8 cellular contexts compared by ENCODE assay signal in the genomic region with DNA sequence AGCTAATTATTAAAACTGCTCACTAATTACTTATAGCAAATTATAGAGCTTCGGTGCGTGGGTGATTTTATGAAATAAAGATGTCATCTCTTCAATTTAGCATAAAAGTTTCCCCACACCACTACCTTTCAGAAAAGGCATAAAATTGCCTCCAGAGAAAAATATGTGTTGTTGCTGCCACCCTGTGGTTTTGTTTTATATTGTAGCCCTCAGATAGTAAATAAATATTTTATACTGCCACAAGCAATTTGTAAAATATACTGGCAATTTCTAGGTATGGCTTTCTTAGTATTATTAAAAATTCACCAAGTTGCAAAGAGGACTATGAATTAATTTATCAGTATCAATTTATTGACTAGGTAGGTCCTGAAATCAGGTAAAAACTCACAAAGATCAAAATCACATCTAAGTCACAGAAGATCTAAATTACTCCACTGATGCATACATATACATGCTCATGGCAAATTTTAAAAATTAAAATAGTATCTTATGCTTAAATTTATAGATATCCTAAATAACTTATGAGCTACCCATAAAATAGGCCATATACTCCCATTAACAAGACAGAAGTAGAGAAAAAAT. TPM values are rescaled to one million over a fixed set of nuclear protein-coding genes. Genes with fewer than 3 reads are reported as not detected.
A peak's percentile ranks its signal among the peaks of the same experiment; 100 is the strongest.
DNase-seq lines count a peak whose midpoint lies in the region; ATAC-seq and TF ChIP-seq lines count a peak whose summit lies in the region.

No MANE protein-coding gene starts in this region.

- TF ChIP-seq CTCF in dorsolateral prefrontal cortex (IDR thresholded peaks at IDR 0.05 in 54 of 56, conservative IDR thresholded peaks at IDR 0.05 in 2 of 56; ENCODE audit: low read depth in 1 of 56, partially characterized antibody in 56 of 56) (peak; percentile 38 to 77 (median 60)), prostate gland (IDR thresholded peaks at IDR 0.05) (peak; percentile 12 to 48 (median 34)), omental fat pad (IDR thresholded peaks at IDR 0.05) (no peak)

- no peaks in the 10 kb centered on the region for H3K4me1 ChIP-seq in prostate gland (replicated peaks)

- ATAC-seq in GM21529 (IDR thresholded peaks at IDR 0.05; ENCODE audit: unreplicated experiment): peak; percentile 62
- no peak for ATAC-seq in GM19023 (IDR thresholded peaks at IDR 0.05; ENCODE audit: unreplicated experiment)
- no peak for ATAC-seq in omental fat pad (ENCODE audit: low FRiP score)
- no peak for ATAC-seq in HG03135 (IDR thresholded peaks at IDR 0.05; ENCODE audit: unreplicated experiment)

- H3K27ac ChIP-seq in dorsolateral prefrontal cortex (peak overlapping the region in 1 of 59 donors; percentile 22), prostate gland (no peak overlapping the region)

- H3K27me3 ChIP-seq in dorsolateral prefrontal cortex (peaks cover 0 to 3% (median 0%) of the 10 kb centered on the region in 45 donors), prostate gland (replicated peaks; ENCODE audit: insufficient read depth) (no peaks in the 10 kb centered on the region)

- intact Hi-C loops in dorsolateral prefrontal cortex (cut with DNase I) (no loop called here), prostate gland (cut with DNase I) (no loop called here)

- no peaks in the 10 kb centered on the region for H3K36me3 ChIP-seq in prostate gland

- H3K9me3 ChIP-seq in prostate gland: no peaks in the 10 kb centered on the region

- WGBS in prostate gland: 33% methylated on average over 2 of the region's 2 CpGs

- peak; percentile 22 for DNase-seq in COLO829 (ENCODE audit: low spot score)
- peak; percentile 31 for DNase-seq in NCI-H345 (lab: John Stamatoyannopoulos, UW)
- no peak for DNase-seq in dorsolateral prefrontal cortex
- no peak for DNase-seq in prostate gland (ENCODE audit: low spot score)
- DNase-seq in omental fat pad (ENCODE audit: low spot score): no peak

- H3K4me3 ChIP-seq in dorsolateral prefrontal cortex: no peak overlapping the region
- no peak overlapping the region for H3K4me3 ChIP-seq in prostate gland

- no peak for TF ChIP-seq POLR2A in prostate gland (IDR thresholded peaks at IDR 0.05)

RNA-seq across cellular contexts. Expression of gene ASNS, which starts 26.5 kb away (rescaled TPM):
- 100 to 1,000 TPM in 64 of 120 experiments, 10 to 100 TPM in 56; 42.2 to 156 (median 101) TPM for total RNA-seq in dorsolateral prefrontal cortex
- total RNA-seq in prostate gland: 10 to 100 TPM; 11.0 to 13.1 TPM
- 10 to 100 TPM; 11.3 to 16.8 (median 15.8) TPM for total RNA-seq in omental fat pad

Comparison
In these comparisons a context has a peak if more than half of its experiments do, and no peak if none do; other contexts are left out.
1. DNase-seq: peak in COLO829 (single experiment) and NCI-H345 (single experiment); none in dorsolateral prefrontal cortex (0 of 10), prostate gland (single experiment) and omental fat pad (single experiment).
2. CTCF ChIP-seq: peak in dorsolateral prefrontal cortex (56 of 56) and prostate gland (4 of 4); none in omental fat pad (0 of 3).